7 cellular contexts compared by ENCODE assay signal in the genomic region with DNA sequence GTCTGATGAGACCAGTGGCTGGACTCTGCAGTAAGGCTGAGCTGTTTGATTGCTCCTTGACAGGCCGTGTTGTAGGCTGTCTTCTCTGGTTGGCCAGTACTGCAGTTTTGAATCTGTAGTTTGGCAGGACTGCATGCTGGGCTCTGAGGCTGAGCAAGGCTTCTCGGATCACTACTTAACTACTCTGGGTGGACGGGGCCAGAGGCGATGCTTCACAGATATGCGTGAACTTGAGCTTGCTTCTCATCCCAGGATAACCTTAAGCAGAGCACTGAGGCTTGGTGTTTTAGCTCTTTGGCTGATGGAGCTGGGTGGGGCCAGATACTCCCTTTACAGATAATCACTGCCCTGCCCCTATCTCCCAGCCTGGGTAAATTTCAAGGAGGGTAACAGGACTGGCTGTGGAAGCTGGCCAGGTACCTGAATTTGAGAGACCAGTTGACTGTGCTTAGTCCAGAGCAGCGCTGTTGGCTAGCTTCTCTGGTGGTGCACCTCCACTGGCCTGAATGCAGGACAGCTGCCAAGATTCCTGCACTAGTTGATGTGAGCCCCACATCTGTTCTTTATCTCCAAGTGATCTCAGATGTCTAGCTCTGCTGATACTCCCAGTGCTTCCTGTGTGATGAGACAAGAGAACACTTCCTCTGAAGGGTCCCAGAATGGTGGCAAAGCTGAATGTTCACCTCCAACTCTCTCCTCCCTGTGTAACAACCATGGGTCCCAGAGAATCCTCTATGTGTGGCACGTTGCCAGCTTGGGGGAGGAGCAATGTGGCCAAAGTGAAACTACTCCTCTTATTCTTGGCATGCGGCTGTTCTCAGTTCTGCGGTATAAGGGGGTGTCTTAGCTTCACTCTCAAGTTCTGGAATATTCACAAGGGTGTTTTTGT. TPM values are rescaled to one million over a fixed set of nuclear protein-coding genes. Genes with fewer than 3 reads are reported as not detected.
DNase-seq lines count a peak whose midpoint lies in the region; ATAC-seq and TF ChIP-seq lines count a peak whose summit lies in the region.

No MANE protein-coding gene starts in this region.

- no peak overlapping the region for H3K9ac ChIP-seq in parathyroid adenoma

- H3K4me3 ChIP-seq in parathyroid adenoma (ENCODE audit: low read depth, low read length) (peak overlapping the region; percentile 15), upper lobe of right lung (peak overlapping the region; percentile 50)

- peak; percentile 51 for ATAC-seq in GM21447 (IDR thresholded peaks at IDR 0.05; ENCODE audit: unreplicated experiment)
- peak; percentile 82 for ATAC-seq in upper lobe of right lung

- DNase-seq in NCI-H2029 (lab: John Stamatoyannopoulos, UW) (peak; percentile 52), fibroblast of peridontal ligament (ENCODE audit: extremely low read depth) (peak; percentile 60), upper lobe of right lung (peak; percentile 72), SKM-1 treated with dmso at 0.1 percent for 144 hours (lab: John Stamatoyannopoulos, UW; ENCODE audit: unreplicated experiment) (no peak)
- DNase-seq in activated T-cell treated with anti-CD3 and anti-CD28 coated beads, Interleukin-2, amount 50 U/mL, for 1 hour, result peak; percentile 62

- H3K27ac ChIP-seq in parathyroid adenoma (peak overlapping the region; percentile 30), upper lobe of right lung (peak overlapping the region; percentile 56)

- H3K4me1 ChIP-seq in parathyroid adenoma (peaks cover 4% of the 10 kb centered on the region), upper lobe of right lung (peaks cover 14% of the 10 kb centered on the region)

- peak overlapping the region; percentile 43 for H2AFZ ChIP-seq in parathyroid adenoma

- intact Hi-C loops in upper lobe of right lung (cut with DNase I), result no loop called here

- H3K36me3 ChIP-seq in parathyroid adenoma (ENCODE audit: control insufficient read depth, insufficient read depth, low read length) (no peaks in the 10 kb centered on the region), upper lobe of right lung (no peaks in the 10 kb centered on the region)

- H3K9me3 ChIP-seq in parathyroid adenoma (ENCODE audit: control insufficient read depth, low read length) (no peaks in the 10 kb centered on the region), upper lobe of right lung (no peaks in the 10 kb centered on the region)

- no peaks in the 10 kb centered on the region for H3K27me3 ChIP-seq in parathyroid adenoma (ENCODE audit: control insufficient read depth, insufficient read depth, low read length)
- no peaks in the 10 kb centered on the region for H3K27me3 ChIP-seq in upper lobe of right lung

- H3K79me2 ChIP-seq in parathyroid adenoma, result no peaks in the 10 kb centered on the region

- TF ChIP-seq CTCF in parathyroid adenoma (IDR thresholded peaks at IDR 0.05) (no peak), upper lobe of right lung (IDR thresholded peaks at IDR 0.05) (no peak)

- peak overlapping the region; percentile 48 for H3K4me2 ChIP-seq in parathyroid adenoma (ENCODE audit: low read length)

RNA-seq across cellular contexts. Expression of gene RPL39L, which starts 37.9 kb away (rescaled TPM):
- 3.9 TPM for total RNA-seq in upper lobe of right lung
